8 cellular contexts compared by ENCODE assay signal in the genomic region with DNA sequence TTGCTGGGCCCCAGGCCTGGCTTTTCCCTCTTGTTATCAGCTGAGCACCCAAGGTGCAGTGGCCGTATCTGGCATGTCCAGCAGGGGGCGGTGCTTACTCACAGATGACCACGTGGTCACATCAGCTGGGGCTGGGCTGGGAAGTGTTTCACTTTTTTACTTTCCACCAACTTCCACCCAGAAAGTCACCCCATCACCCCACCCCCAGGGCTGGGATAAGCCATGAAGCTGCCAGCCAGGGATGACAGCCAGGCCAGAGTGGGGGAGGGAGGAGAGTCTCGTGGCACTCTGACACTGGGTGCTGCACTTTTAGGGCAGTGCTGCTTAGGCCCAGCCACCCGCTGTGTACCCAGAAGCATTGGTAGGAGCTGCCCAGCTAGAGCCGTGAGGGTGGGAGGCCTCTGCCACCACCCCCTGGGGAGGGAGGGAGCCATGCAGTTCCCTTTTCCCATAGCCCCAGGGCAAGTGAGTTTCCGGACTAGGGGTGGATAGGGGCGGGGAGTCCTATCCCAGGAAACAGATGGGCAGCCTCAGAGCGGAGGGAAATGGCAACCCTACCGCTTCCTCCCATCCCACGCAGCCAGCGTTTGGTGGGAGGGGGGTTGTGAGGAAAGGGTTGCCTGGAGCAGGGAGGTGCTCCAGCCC. TPM values are rescaled to one million over a fixed set of nuclear protein-coding genes. Genes with fewer than 3 reads are reported as not detected.
DNase-seq lines count a peak whose midpoint lies in the region; ATAC-seq and TF ChIP-seq lines count a peak whose summit lies in the region.

No MANE protein-coding gene starts in this region.

- ATAC-seq in GM21576 (IDR thresholded peaks at IDR 0.05; ENCODE audit: unreplicated experiment) = peak; percentile 53
- peak; percentile 97 for ATAC-seq in T-helper 17 cell
- peak; percentile 91 to 94 for ATAC-seq in upper lobe of left lung (ENCODE audit: low FRiP score in 2 of 2)

- H3K4me1 Mint-ChIP-seq in T-helper 17 cell = peaks cover 32% of the 10 kb centered on the region

- TF ChIP-seq POLR2A in adrenal gland (IDR thresholded peaks at IDR 0.05) (peak in 1 of 2 donors; percentile 39), prostate gland (IDR thresholded peaks at IDR 0.05) (no peak), upper lobe of left lung (IDR thresholded peaks at IDR 0.05) (peak in 1 of 4 donors; percentile 47)

- peak overlapping the region; percentile 34 for H3K27ac Mint-ChIP-seq in T-helper 17 cell

- peak overlapping the region; percentile 61 for H3K4me3 Mint-ChIP-seq in T-helper 17 cell

- intact Hi-C loops in adrenal gland (cut with DNase I) (loop anchor here (5.0 to 10.0 kb wide), 2 partner anchors 178 to 275 kb away; no protein-coding TSS in a partner anchor), cardiac septum (cut with DNase I) (loop anchor here (1.0 to 10.0 kb wide), 3 partner anchors 13 to 275 kb away; no protein-coding TSS in a partner anchor), prostate gland (cut with DNase I) (loop anchor here (1.0 kb wide), 1 partner anchor 175 kb away; no protein-coding TSS in a partner anchor)

- peaks cover 19% of the 10 kb centered on the region; the same call in 1 of the 2 replicates for H4K20me1 ChIP-seq in BLaER1

- H3K27ac ChIP-seq in BLaER1 (peak overlapping the region; percentile 77), adrenal gland (peak overlapping the region; percentile 49 to 91 (median 73)), prostate gland (no peak overlapping the region), upper lobe of left lung (peak overlapping the region; percentile 70 to 87 (median 86))

- H3K36me3 ChIP-seq in BLaER1 (peaks cover 4% of the 10 kb centered on the region), adrenal gland (replicated peaks in 1 of 2) (no peaks in the 10 kb centered on the region), prostate gland (no peaks in the 10 kb centered on the region), upper lobe of left lung (peaks cover 0 to 2% (median 0%) of the 10 kb centered on the region in 4 donors)

- no peaks in the 10 kb centered on the region for H3K27me3 Mint-ChIP-seq in T-helper 17 cell

- no peaks in the 10 kb centered on the region for H3K27me3 ChIP-seq in BLaER1
- H3K27me3 ChIP-seq in adrenal gland = no peaks in the 10 kb centered on the region
- H3K27me3 ChIP-seq in prostate gland (replicated peaks; ENCODE audit: insufficient read depth) = no peaks in the 10 kb centered on the region
- no peaks in the 10 kb centered on the region for H3K27me3 ChIP-seq in upper lobe of left lung

- 12 to 27% (median 25%) methylated on average over 9 to 12 of the region's 12 CpGs; no CpG with 5 or more reads in 1 of the 4 donors for WGBS in adrenal gland, 4 donors
- 19% methylated on average over 12 of the region's 12 CpGs for WGBS in prostate gland
- WGBS in upper lobe of left lung, 2 donors = 22% methylated on average over 8 to 12 of the region's 12 CpGs

- H3K4me3 ChIP-seq in BLaER1 (peak overlapping the region; percentile 38), adrenal gland (no peak overlapping the region), prostate gland (no peak overlapping the region), upper lobe of left lung (peak overlapping the region in 2 of 4 donors; percentile 31 to 32)

- 0 out of 2 replicates have a peak, but pooled peaks cover 3% of the 10 kb centered on the region for H3K9me3 ChIP-seq in BLaER1
- H3K9me3 ChIP-seq in T-helper 17 cell (ENCODE audit: control insufficient read depth, low read length, poor library complexity, severe bottlenecking) = no peaks in the 10 kb centered on the region
- H3K9me3 ChIP-seq in adrenal gland (replicated peaks in 1 of 3) = no peaks in the 10 kb centered on the region
- no peaks in the 10 kb centered on the region for H3K9me3 ChIP-seq in prostate gland
- H3K9me3 ChIP-seq in upper lobe of left lung = no peaks in the 10 kb centered on the region

- TF ChIP-seq EP300 in upper lobe of left lung (IDR thresholded peaks at IDR 0.05) = peak in 2 of 4 donors; percentile 58 to 70

- DNase-seq in NCI-H1092 treated with DMSO at 0.1 percent for 48 hours (lab: John Stamatoyannopoulos, UW) (peak; percentile 21), T-helper 17 cell (peak; percentile 70 to 85 (median 76)), adrenal gland (peak; percentile 95 to 98 (median 97)), cardiac septum (ENCODE audit: low spot score) (peak; percentile 96), prostate gland (ENCODE audit: low spot score) (peak; percentile 87), upper lobe of left lung (peak in 1 of 2 donors; percentile 96)

- peak; percentile 91 to 99 (median 96) for TF ChIP-seq CTCF in adrenal gland (IDR thresholded peaks at IDR 0.05)
- peak; percentile 95 to 99 (median 98) for TF ChIP-seq CTCF in prostate gland (IDR thresholded peaks at IDR 0.05)
- peak; percentile 91 to 97 (median 96) for TF ChIP-seq CTCF in upper lobe of left lung (IDR thresholded peaks at IDR 0.05)

- H3K4me1 ChIP-seq in BLaER1 = peaks cover 80% of the 10 kb centered on the region
- peaks cover 36 to 40% of the 10 kb centered on the region in 2 donors for H3K4me1 ChIP-seq in adrenal gland (replicated peaks in 1 of 2)
- no peaks in the 10 kb centered on the region for H3K4me1 ChIP-seq in prostate gland (replicated peaks)
- H3K4me1 ChIP-seq in upper lobe of left lung = peaks cover 35 to 65% (median 57%) of the 10 kb centered on the region in 4 donors

- peak overlapping the region; percentile 72 for H3K9ac ChIP-seq in BLaER1

- no peaks in the 10 kb centered on the region for H3K36me3 Mint-ChIP-seq in T-helper 17 cell (ENCODE audit: low read depth)

- peak overlapping the region; percentile 89 for H3K4me2 ChIP-seq in BLaER1

RNA-seq across cellular contexts. Expression of gene PPCDC, which starts 6.1 kb away (rescaled TPM):
- total RNA-seq in T-helper 17 cell (1 to 10 TPM; 8.9 to 9.5 TPM), adrenal gland (10 to 100 TPM; 19.4 to 36.4 (median 24.7) TPM), cardiac septum (7.2 TPM), prostate gland (10 to 100 TPM; 19.4 to 22.0 TPM), upper lobe of left lung (10 to 100 TPM in 4 of 6 donors, 1 to 10 TPM in 2; 8.2 to 21.0 (median 12.6) TPM)
- 10 to 100 TPM; 17.4 to 35.2 (median 31.8) TPM for polyA plus RNA-seq in adrenal gland

RNA-seq across cellular contexts. Expression of gene SCAMP5, which starts 34.1 kb away (rescaled TPM):
- total RNA-seq in T-helper 17 cell (1 to 10 TPM; 3.9 to 4.3 TPM), adrenal gland (10 to 100 TPM; 12.9 to 47.2 (median 29.1) TPM), cardiac septum (3.6 TPM), prostate gland (10 to 100 TPM in 1 of 2 donors, 1 to 10 TPM in 1; 6.1 to 24.4 TPM), upper lobe of left lung (10 to 100 TPM in 1 of 6 donors, 1 to 10 TPM in 5; 1.0 to 12.3 (median 3.0) TPM)
- polyA plus RNA-seq in adrenal gland = 10 to 100 TPM; 10.2 to 22.0 (median 19.7) TPM

Comparison
In these comparisons a context has a peak if more than half of its experiments do, and no peak if none do; other contexts are left out.
1. H3K27ac ChIP-seq: peak in BLaER1 (single experiment), adrenal gland (5 of 5) and upper lobe of left lung (4 of 4); none in prostate gland (0 of 2).
2. Peak in every context shown above with its lines, with median percentiles within 50 percentile points of each other: ATAC-seq and CTCF ChIP-seq.